Comparison of ENCODE assay signal across 13 cellular contexts in the genomic region with DNA sequence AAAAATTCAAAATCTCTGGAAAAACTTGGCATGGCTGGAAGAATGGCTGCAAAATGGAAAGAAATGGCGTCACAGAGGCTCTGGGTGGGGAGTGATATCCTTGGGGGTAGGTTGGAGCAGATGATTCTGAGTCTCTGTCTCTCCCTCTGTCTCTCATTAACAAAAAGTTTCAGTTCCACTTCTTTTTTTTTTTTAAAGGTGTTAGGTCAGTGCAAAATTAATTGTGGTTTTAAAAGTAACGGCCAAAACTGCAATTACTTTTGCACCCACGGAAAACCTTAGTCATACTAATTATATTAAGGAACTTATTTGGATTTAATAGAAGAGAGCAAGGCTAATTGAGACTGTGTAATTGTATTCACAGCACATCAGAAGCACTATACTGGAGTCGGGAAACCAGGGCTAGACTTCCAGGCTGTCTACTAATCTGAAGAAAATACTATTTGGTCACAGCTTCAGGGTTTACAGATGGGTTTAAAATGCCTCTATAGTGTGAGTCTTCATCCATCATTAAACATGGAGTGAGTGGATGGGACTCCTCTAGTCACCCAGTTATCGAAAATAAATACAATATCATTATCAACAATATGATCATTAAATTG.
DNase-seq lines count a peak whose midpoint lies in the region; ATAC-seq, FAIRE-seq and TF ChIP-seq lines count a peak whose summit lies in the region.
"Had no signal": no experiment of that assay in that cellular context is flagged by ENCODE, and none has a peak within 500 bp of the region (broad histone marks: within the 10 kb centered on the region; RNA-seq: fewer than 3 reads in every experiment).

No MANE protein-coding gene starts in this region.

- no peak overlapping the region for H3K4me2 ChIP-seq in HepG2 (ENCODE audit: low read depth, low read length)

- in situ Hi-C loops in HepG2 (cut with HindIII; ENCODE audit: extremely low pct_ligation_motif_present, low pct_unique_long_range_greater_than_20kb): no loop called here

- TF ChIP-seq CTCF in HepG2 (CRISPR knock-in tag; IDR thresholded peaks at IDR 0.05): no peak

- no peaks in the 10 kb centered on the region for H3K4me1 ChIP-seq in HepG2 (ENCODE audit: insufficient read depth, low read length)

- POLR2A ChIA-PET in HepG2 (lab: Yijun Ruan, JAX): no interaction called here

- no peak overlapping the region for H3K4me3 ChIP-seq in HepG2 (replicated peaks in 1 of 3; ENCODE audit: insufficient read depth in 1 of 3, low read depth in 2 of 3, low read length in 3 of 3)

- no peak for TF ChIP-seq RAD21 in HepG2 (CRISPR knock-in tag; IDR thresholded peaks at IDR 0.05)

- no peak for TF ChIP-seq POLR2A in HepG2 (IDR thresholded peaks at IDR 0.05; ENCODE audit: insufficient read depth in 1 of 2, low read depth in 2 of 2, low read length in 2 of 2)

- CTCF ChIA-PET in HepG2 (lab: Yijun Ruan, JAX; ENCODE audit: low intra/inter-chr PET ratio, low total read pairs): no interaction called here

- no TSS peak for BruUV-seq in HepG2 (replicated peaks; lab: Mats Ljungman, UMichigan)

- H3K36me3 ChIP-seq in HepG2 (replicated peaks in 1 of 2; ENCODE audit: control insufficient read depth in 1 of 2, insufficient read depth in 2 of 2, low read length in 2 of 2): no peaks in the 10 kb centered on the region

- H3K27me3 ChIP-seq in HepG2 (ENCODE audit: control insufficient read depth in 1 of 2, insufficient read depth in 2 of 2, low read length in 2 of 2): no peaks in the 10 kb centered on the region; a peak in 1 of 5 replicates

- H2AFZ ChIP-seq in HepG2 (ENCODE audit: low read length): no peak overlapping the region

- intact Hi-C loops in HepG2 (cut with micrococcal nuclease; ENCODE audit: unreplicated experiment): no loop called here

- H3K27ac ChIP-seq in HepG2 (ENCODE audit: extremely low read length, insufficient read depth, low read length): no peak overlapping the region
- H3K27ac ChIP-seq: VCaP had no signal

- ATAC-seq in GM18498 (IDR thresholded peaks at IDR 0.05; ENCODE audit: unreplicated experiment) (peak; percentile 97), GM19397 (IDR thresholded peaks at IDR 0.05; ENCODE audit: unreplicated experiment) (peak; percentile 94), HG02840 (IDR thresholded peaks at IDR 0.05; ENCODE audit: low FRiP score, unreplicated experiment) (peak; percentile 97), HG03469 (IDR thresholded peaks at IDR 0.05; ENCODE audit: unreplicated experiment) (peak; percentile 89), HepG2 (no peak)
- ATAC-seq: HCT116 had no signal

- no peaks in the 10 kb centered on the region for H3K79me2 ChIP-seq in HepG2 (ENCODE audit: insufficient read depth, low read length)

- DNase-seq in GM19240 (ENCODE audit: insufficient read length, low spot score): no peak
- no peak for DNase-seq in activated CD4-positive, alpha-beta T cell treated with anti-CD3 and anti-CD28 coated beads for 1 hour
- DNase-seq in HepG2 (ENCODE audit: low spot score): no peak
- no peak for DNase-seq in T-helper 9 cell
- DNase-seq: activated T-cell treated with anti-CD3 and anti-CD28 coated beads, Interleukin-2, amount 50 U/mL, for 48 hours; midbrain; NCI-H345 had no signal

- no peaks in the 10 kb centered on the region for H3K9me3 ChIP-seq in HepG2 (ENCODE audit: low read length)

- TF ChIP-seq EP300 in HepG2 (IDR thresholded peaks at IDR 0.05; ENCODE audit: low read depth in 2 of 2, low read length in 2 of 2) (no peak), HepG2 (CRISPR knock-in tag; IDR thresholded peaks at IDR 0.05; ENCODE audit: borderline replicate concordance) (no peak)

- no peak for FAIRE-seq in HepG2 (lab: Jason Lieb, UNC)

- H4K20me1 ChIP-seq in HepG2 (ENCODE audit: insufficient read depth, low read length): no peaks in the 10 kb centered on the region

- 2% methylated on average over 5 of the region's 5 CpGs for WGBS in HepG2 (ENCODE audit: low lambda C conversion rate)

- no peak overlapping the region for H3K9ac ChIP-seq in HepG2 (ENCODE audit: insufficient read depth, low read depth, low read length)

TF ChIP-seq in HepG2, 621 proteins besides CTCF, POLR2A, EP300 and RAD21 (continues in another document):
- no peak for TF ChIP-seq JUNB (CRISPR knock-in tag; IDR thresholded peaks at IDR 0.05; ENCODE audit: borderline replicate concordance)
- TF ChIP-seq ZNF367 (CRISPR knock-in tag; IDR thresholded peaks at IDR 0.05; ENCODE audit: borderline replicate concordance): no peak
- no peak for TF ChIP-seq YEATS2 (CRISPR knock-in tag; IDR thresholded peaks at IDR 0.05; ENCODE audit: borderline replicate concordance)
- TF ChIP-seq, protein P1, sequence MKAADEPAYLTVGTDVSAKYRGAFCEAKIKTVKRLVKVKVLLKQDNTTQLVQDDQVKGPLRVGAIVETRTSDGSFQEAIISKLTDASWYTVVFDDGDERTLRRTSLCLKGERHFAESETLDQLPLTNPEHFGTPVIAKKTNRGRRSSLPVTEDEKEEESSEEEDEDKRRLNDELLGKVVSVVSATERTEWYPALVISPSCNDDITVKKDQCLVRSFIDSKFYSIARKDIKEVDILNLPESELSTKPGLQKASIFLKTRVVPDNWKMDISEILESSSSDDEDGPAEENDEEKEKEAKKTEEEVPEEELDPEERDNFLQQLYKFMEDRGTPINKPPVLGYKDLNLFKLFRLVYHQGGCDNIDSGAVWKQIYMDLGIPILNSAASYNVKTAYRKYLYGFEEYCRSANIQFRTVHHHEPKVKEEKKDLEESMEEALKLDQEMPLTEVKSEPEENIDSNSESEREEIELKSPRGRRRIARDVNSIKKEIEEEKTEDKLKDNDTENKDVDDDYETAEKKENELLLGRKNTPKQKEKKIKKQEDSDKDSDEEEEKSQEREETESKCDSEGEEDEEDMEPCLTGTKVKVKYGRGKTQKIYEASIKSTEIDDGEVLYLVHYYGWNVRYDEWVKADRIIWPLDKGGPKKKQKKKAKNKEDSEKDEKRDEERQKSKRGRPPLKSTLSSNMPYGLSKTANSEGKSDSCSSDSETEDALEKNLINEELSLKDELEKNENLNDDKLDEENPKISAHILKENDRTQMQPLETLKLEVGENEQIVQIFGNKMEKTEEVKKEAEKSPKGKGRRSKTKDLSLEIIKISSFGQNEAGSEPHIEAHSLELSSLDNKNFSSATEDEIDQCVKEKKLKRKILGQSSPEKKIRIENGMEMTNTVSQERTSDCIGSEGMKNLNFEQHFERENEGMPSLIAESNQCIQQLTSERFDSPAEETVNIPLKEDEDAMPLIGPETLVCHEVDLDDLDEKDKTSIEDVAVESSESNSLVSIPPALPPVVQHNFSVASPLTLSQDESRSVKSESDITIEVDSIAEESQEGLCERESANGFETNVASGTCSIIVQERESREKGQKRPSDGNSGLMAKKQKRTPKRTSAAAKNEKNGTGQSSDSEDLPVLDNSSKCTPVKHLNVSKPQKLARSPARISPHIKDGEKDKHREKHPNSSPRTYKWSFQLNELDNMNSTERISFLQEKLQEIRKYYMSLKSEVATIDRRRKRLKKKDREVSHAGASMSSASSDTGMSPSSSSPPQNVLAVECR (CRISPR knock-in tag; IDR thresholded peaks at IDR 0.05; ENCODE audit: borderline replicate concordance): no peak
- TF ChIP-seq SNAPC2 (CRISPR knock-in tag; IDR thresholded peaks at IDR 0.05): no peak
- TF ChIP-seq, protein P2, sequence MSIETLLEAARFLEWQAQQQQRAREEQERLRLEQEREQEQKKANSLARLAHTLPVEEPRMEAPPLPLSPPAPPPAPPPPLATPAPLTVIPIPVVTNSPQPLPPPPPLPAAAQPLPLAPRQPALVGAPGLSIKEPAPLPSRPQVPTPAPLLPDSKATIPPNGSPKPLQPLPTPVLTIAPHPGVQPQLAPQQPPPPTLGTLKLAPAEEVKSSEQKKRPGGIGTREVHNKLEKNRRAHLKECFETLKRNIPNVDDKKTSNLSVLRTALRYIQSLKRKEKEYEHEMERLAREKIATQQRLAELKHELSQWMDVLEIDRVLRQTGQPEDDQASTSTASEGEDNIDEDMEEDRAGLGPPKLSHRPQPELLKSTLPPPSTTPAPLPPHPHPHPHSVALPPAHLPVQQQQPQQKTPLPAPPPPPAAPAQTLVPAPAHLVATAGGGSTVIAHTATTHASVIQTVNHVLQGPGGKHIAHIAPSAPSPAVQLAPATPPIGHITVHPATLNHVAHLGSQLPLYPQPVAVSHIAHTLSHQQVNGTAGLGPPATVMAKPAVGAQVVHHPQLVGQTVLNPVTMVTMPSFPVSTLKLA (IDR thresholded peaks at IDR 0.05): no peak
- TF ChIP-seq, protein P3, sequence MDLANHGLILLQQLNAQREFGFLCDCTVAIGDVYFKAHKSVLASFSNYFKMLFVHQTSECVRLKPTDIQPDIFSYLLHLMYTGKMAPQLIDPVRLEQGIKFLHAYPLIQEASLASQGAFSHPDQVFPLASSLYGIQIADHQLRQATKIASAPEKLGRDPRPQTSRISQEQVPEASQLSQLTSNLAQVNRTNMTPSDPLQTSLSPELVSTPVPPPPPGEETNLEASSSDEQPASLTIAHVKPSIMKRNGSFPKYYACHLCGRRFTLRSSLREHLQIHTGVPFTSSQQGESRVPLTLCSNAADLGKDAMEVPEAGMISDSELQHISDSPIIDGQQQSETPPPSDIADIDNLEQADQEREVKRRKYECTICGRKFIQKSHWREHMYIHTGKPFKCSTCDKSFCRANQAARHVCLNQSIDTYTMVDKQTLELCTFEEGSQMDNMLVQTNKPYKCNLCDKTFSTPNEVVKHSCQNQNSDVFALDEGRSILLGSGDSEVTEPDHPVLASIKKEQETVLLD (CRISPR knock-in tag; IDR thresholded peaks at IDR 0.05; ENCODE audit: low read depth): no peak
- TF ChIP-seq SALL2 (CRISPR knock-in tag; IDR thresholded peaks at IDR 0.05): no peak
